In genomic region chr4:21469438-21470032, GRCh38 we compare ENCODE assay signal across 9 cellular contexts.
DNase-seq lines count a peak whose midpoint lies in the region; ATAC-seq and TF ChIP-seq lines count a peak whose summit lies in the region.
"Had no signal": no experiment of that assay in that cellular context is flagged by ENCODE, and none has a peak within 500 bp of the region (broad histone marks: within the 10 kb centered on the region; RNA-seq: fewer than 3 reads in every experiment).

No MANE protein-coding gene starts in this region.

- no peak for TF ChIP-seq POLR2A in breast epithelium (IDR thresholded peaks at IDR 0.05)
- TF ChIP-seq POLR2A in transverse colon (IDR thresholded peaks at IDR 0.05) = no peak

- no peak overlapping the region for H3K9ac ChIP-seq in OCI-LY1 (ENCODE audit: low read length)

- in situ Hi-C loops in transverse colon (cut with MboI; ENCODE audit: low pct_ligation_motif_present in 1 of 4, low pct_unique_long_range_greater_than_20kb in 1 of 4, low sequenced_read_pairs in 3 of 4) = loop anchor here in 3 of 4 donors (25.0 kb wide), 1 partner anchor 707 kb away; no protein-coding TSS in a partner anchor

- H3K27ac ChIP-seq in breast epithelium = no peak overlapping the region
- H3K27ac ChIP-seq in OCI-LY1 (ENCODE audit: low read depth, low read length, poor library complexity, severe bottlenecking) = no peak overlapping the region
- no peak overlapping the region for H3K27ac ChIP-seq in transverse colon
- no peak overlapping the region for H3K27ac ChIP-seq in coronary artery
- H3K27ac ChIP-seq: epithelial cell of prostate had no signal

- peaks cover 26% of the 10 kb centered on the region for H3K4me1 Mint-ChIP-seq in MCF 10A (ENCODE audit: insufficient read depth, unreplicated experiment)

- peak; percentile 63 for TF ChIP-seq CTCF in MCF 10A (IDR thresholded peaks at IDR 0.05; ENCODE audit: unreplicated experiment)
- TF ChIP-seq CTCF in breast epithelium (IDR thresholded peaks at IDR 0.05) = peak in 1 of 3 donors; percentile 40
- TF ChIP-seq CTCF in OCI-LY1 (IDR thresholded peaks at IDR 0.05; ENCODE audit: low read length) = peak; percentile 24; the same call in 1 of the 2 replicates
- peak; percentile 64 for TF ChIP-seq CTCF in fibroblast of villous mesenchyme (IDR thresholded peaks at IDR 0.05; ENCODE audit: insufficient read depth, low read depth, low read length)
- TF ChIP-seq CTCF in transverse colon (IDR thresholded peaks at IDR 0.05) = peak; percentile 19 to 50 (median 38)
- TF ChIP-seq CTCF in coronary artery (IDR thresholded peaks at IDR 0.05) = no peak

- ATAC-seq in GM21447 (IDR thresholded peaks at IDR 0.05; ENCODE audit: unreplicated experiment) = no peak

- H3K27ac Mint-ChIP-seq in MCF 10A (ENCODE audit: low read depth, unreplicated experiment) = peak overlapping the region; percentile 62

- DNase-seq in MCF 10A (ENCODE audit: unreplicated experiment) (peak; percentile 47), breast epithelium (ENCODE audit: low spot score in 2 of 2) (no peak), fibroblast of villous mesenchyme (ENCODE audit: low read depth) (peak; percentile 28), transverse colon (no peak), coronary artery (ENCODE audit: low spot score) (no peak)
- DNase-seq in central memory CD4-positive, alpha-beta T cell = no peak

- no peaks in the 10 kb centered on the region for H4K20me1 ChIP-seq in OCI-LY1 (ENCODE audit: insufficient read depth, low read length)

- no peak for TF ChIP-seq EP300 in transverse colon (IDR thresholded peaks at IDR 0.05; ENCODE audit: low read depth)

- 41 to 43% methylated on average over 6 of the region's 6 CpGs for WGBS in transverse colon (ENCODE audit: low coverage in 1 of 2), 2 donors

- H3K79me2 ChIP-seq in OCI-LY1 (ENCODE audit: insufficient read depth, low read length) = no peaks in the 10 kb centered on the region

- H3K27me3 ChIP-seq in breast epithelium = peaks cover 0 to 13% of the 10 kb centered on the region in 2 donors
- H3K27me3 ChIP-seq in OCI-LY1 (ENCODE audit: insufficient read depth, low read length) = no peaks in the 10 kb centered on the region
- H3K27me3 ChIP-seq in transverse colon = no peaks in the 10 kb centered on the region

- H3K36me3 Mint-ChIP-seq in MCF 10A (ENCODE audit: insufficient read depth, unreplicated experiment) = no peaks in the 10 kb centered on the region

- no peak overlapping the region for H3K4me2 ChIP-seq in OCI-LY1 (ENCODE audit: low read length)

- no peak overlapping the region for H2AFZ ChIP-seq in OCI-LY1 (ENCODE audit: low read length)

- intact Hi-C loops in MCF 10A (cut with micrococcal nuclease) = loop anchor here (1.0 to 5.0 kb wide), 3 partner anchors 272 to 696 kb away; no protein-coding TSS in a partner anchor
- intact Hi-C loops in breast epithelium (cut with DNase I; ENCODE audit: low total_unique reads) = no loop called here
- intact Hi-C loops in transverse colon (cut with DNase I; ENCODE audit: low total_unique reads) = no loop called here

- no peaks in the 10 kb centered on the region for H3F3A ChIP-seq in OCI-LY1 (ENCODE audit: insufficient read depth, low read length)

- no peaks in the 10 kb centered on the region for H3K4me1 ChIP-seq in breast epithelium
- H3K4me1 ChIP-seq in OCI-LY1 (ENCODE audit: insufficient read depth, low read length, severe bottlenecking) = no peaks in the 10 kb centered on the region
- no peaks in the 10 kb centered on the region for H3K4me1 ChIP-seq in transverse colon

- H3K9me3 ChIP-seq in breast epithelium (no peaks in the 10 kb centered on the region), OCI-LY1 (ENCODE audit: low read length) (no peaks in the 10 kb centered on the region), transverse colon (no peaks in the 10 kb centered on the region)

- H3K9me3 Mint-ChIP-seq in MCF 10A (ENCODE audit: unreplicated experiment) = no peaks in the 10 kb centered on the region

- CTCF ChIA-PET in MCF 10A (lab: Yijun Ruan, JAX) = interaction anchor here (0.5 to 5.0 kb wide), 42 partner anchors 10 to 709 kb away, joined by 3 to 107 read pairs (median 4); no protein-coding TSS in a partner anchor

- no peak overlapping the region for H3K4me3 Mint-ChIP-seq in MCF 10A (ENCODE audit: unreplicated experiment)

- H3K27me3 Mint-ChIP-seq in MCF 10A (ENCODE audit: insufficient read depth, unreplicated experiment) = peaks cover 10% of the 10 kb centered on the region

- H3K4me3 ChIP-seq in breast epithelium = no peak overlapping the region
- H3K4me3 ChIP-seq in OCI-LY1 (ENCODE audit: low read depth, low read length, poor library complexity, severe bottlenecking) = no peak overlapping the region
- no peak overlapping the region for H3K4me3 ChIP-seq in fibroblast of villous mesenchyme (ENCODE audit: low read depth, low read length)
- no peak overlapping the region for H3K4me3 ChIP-seq in transverse colon
- H3K4me3 ChIP-seq in coronary artery = no peak overlapping the region

- POLR2A ChIA-PET in MCF 10A (lab: Yijun Ruan, JAX) = interaction anchor here (0.6 to 2.8 kb wide), 9 partner anchors 35 to 929 kb away, joined by 3 to 20 read pairs (median 4); no protein-coding TSS in a partner anchor

- H3K9me2 ChIP-seq in OCI-LY1 (ENCODE audit: low read depth, low read length) = no peaks in the 10 kb centered on the region

- BruUV-seq in MCF 10A (replicated peaks; lab: Mats Ljungman, UMichigan) = no TSS peak

- H3K36me3 ChIP-seq in breast epithelium (no peaks in the 10 kb centered on the region), OCI-LY1 (ENCODE audit: insufficient read depth, low read length) (no peaks in the 10 kb centered on the region), transverse colon (no peaks in the 10 kb centered on the region)

Comparison
In these comparisons a context has a peak if more than half of its experiments do, and no peak if none do; other contexts are left out.
1. DNase-seq: peak in MCF 10A (single experiment) and fibroblast of villous mesenchyme (single experiment); none in breast epithelium (0 of 2), transverse colon (single experiment), coronary artery (single experiment) and central memory CD4-positive, alpha-beta T cell (single experiment).